Comparison of ENCODE assay signal across 1 cellular context in the genomic region with DNA sequence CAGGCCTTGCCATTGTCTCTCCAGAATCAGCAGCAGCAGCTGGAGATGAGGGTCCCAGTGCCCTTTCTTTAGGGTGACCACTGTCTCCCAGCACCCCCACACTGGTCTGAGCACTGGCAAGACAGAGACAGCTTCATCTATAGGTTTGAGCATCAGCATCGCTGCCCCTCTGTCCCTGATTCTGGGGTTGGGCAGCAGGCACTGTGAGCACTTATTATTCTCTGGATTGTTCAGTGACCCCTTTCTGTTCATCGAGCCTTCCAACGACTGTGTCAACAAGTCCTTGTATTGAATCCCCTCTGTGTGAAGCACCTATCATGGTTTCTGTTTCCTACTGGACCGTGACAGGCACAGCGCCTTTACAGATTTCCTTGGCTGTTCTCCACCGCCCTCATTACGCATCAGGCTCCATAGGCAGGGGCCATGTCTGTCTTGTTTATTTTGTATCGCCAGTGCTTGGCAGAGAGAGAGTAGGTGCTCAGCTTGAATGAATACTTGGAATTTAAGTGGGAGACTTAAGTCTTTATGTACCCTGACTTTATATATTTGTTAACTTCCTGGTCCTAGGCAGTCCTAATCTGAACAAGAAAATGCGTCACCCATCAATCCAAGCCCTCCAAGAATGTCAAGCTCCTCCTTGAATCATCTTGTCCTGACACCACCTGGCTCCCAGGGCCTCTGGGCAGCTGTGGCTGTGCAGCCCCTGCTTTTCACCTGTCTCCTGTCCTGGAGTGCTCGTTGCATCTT.
TF ChIP-seq lines count a peak whose summit lies in the region.

No MANE protein-coding gene starts in this region.

TF ChIP-seq in A549, 52 proteins besides CTCF, POLR2A, EP300 and RAD21 (continued from another document):
- peak; percentile 34 to 62; a peak in 2 of 5 replicates for TF ChIP-seq JUN (IDR thresholded peaks at IDR 0.05)
- TF ChIP-seq ZNF302 (CRISPR knock-in tag; IDR thresholded peaks at IDR 0.05): no peak
- no peak for TF ChIP-seq NR3C1 (IDR thresholded peaks at IDR 0.05)
- no peak for TF ChIP-seq CBX2 (IDR thresholded peaks at IDR 0.05; ENCODE audit: borderline replicate concordance, low read depth)
- TF ChIP-seq SMC3 (IDR thresholded peaks at IDR 0.05): no peak
- TF ChIP-seq, protein P1, sequence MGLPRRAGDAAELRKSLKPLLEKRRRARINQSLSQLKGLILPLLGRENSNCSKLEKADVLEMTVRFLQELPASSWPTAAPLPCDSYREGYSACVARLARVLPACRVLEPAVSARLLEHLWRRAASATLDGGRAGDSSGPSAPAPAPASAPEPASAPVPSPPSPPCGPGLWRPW (IDR thresholded peaks at IDR 0.05): no peak
- TF ChIP-seq SREBF2 (IDR thresholded peaks at IDR 0.05): no peak
- TF ChIP-seq, protein P2, sequence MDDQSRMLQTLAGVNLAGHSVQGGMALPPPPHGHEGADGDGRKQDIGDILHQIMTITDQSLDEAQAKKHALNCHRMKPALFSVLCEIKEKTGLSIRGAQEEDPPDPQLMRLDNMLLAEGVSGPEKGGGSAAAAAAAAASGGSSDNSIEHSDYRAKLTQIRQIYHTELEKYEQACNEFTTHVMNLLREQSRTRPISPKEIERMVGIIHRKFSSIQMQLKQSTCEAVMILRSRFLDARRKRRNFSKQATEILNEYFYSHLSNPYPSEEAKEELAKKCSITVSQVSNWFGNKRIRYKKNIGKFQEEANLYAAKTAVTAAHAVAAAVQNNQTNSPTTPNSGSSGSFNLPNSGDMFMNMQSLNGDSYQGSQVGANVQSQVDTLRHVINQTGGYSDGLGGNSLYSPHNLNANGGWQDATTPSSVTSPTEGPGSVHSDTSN (IDR thresholded peaks at IDR 0.05): peak; percentile 63; the same call in 1 of the 2 replicates
